In the genomic region with DNA sequence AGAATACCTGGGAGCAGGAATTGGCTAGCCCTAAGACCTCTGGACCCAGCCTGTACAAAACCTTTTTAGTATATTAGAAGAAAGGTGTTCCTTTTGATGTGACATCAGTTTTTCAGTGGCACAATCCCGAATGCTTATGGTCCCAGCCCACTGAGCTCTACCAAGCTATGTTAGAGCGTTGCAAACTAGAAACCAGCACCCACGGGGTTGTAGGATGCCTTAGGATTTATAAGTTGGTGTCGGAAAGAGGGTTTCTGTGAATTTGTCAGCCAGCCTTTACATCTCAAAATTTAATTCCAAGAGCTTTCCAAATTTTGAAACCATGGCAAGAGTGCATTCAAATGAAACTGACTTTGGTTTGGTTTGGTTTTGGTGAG, we compare ENCODE assay signal across 9 cellular contexts. TPM values are rescaled to one million over a fixed set of nuclear protein-coding genes. Genes with fewer than 3 reads are reported as not detected.
DNase-seq lines count a peak whose midpoint lies in the region; ATAC-seq and TF ChIP-seq lines count a peak whose summit lies in the region.
"Had no signal": no experiment of that assay in that cellular context is flagged by ENCODE, and none has a peak within 500 bp of the region (broad histone marks: within the 10 kb centered on the region; RNA-seq: fewer than 3 reads in every experiment).

No MANE protein-coding gene starts in this region.

- CTCF ChIA-PET in PC-9 (lab: Charles Lee), result no interaction called here

- intact Hi-C loops in PC-9 (cut with micrococcal nuclease; ENCODE audit: unreplicated experiment) (loop anchor here (5.0 kb wide), 1 partner anchor 43 kb away; no protein-coding TSS in a partner anchor), prostate gland (cut with DNase I) (no loop called here)

- 6% methylated on average over 4 of the region's 4 CpGs for WGBS in prostate gland

- BruUV-seq in PC-9 (replicated peaks; lab: Mats Ljungman, UMichigan), result no TSS peak

- ATAC-seq in GM18519 (IDR thresholded peaks at IDR 0.05; ENCODE audit: low FRiP score, unreplicated experiment), result peak; percentile 3
- peak; percentile 12 for ATAC-seq in HG02623 (IDR thresholded peaks at IDR 0.05; ENCODE audit: unreplicated experiment)

- H3K4me1 ChIP-seq in PC-9 (replicated peaks; ENCODE audit: insufficient read depth), result peaks cover 24% of the 10 kb centered on the region
- H3K4me1 ChIP-seq in prostate gland (replicated peaks), result no peaks in the 10 kb centered on the region

- H2AFZ ChIP-seq in PC-9, result peak overlapping the region; percentile 89

- POLR2A ChIA-PET in PC-9 (lab: Charles Lee; ENCODE audit: unreplicated experiment), result interaction anchor here (0.6 to 0.9 kb wide), 3 partner anchors 21 to 574 kb away, joined by 3 to 9 read pairs (median 3); no protein-coding TSS in a partner anchor

- H4K20me1 ChIP-seq in PC-9 (ENCODE audit: insufficient read depth), result peaks cover 29% of the 10 kb centered on the region

- H3K27ac ChIP-seq in PC-9, result no peak overlapping the region
- peak overlapping the region; percentile 90 to 92 for H3K27ac ChIP-seq in prostate gland

- H3K4me3 ChIP-seq in PC-9 (peak overlapping the region; percentile 95), prostate gland (peak overlapping the region; percentile 84 to 89)

- H3K36me3 ChIP-seq in PC-9 (ENCODE audit: low read depth), result peaks cover 18% of the 10 kb centered on the region
- no peaks in the 10 kb centered on the region for H3K36me3 ChIP-seq in prostate gland

- H3K79me2 ChIP-seq in PC-9 (ENCODE audit: low read depth), result peaks cover 42% of the 10 kb centered on the region

- TF ChIP-seq CTCF in PC-9 (conservative IDR thresholded peaks at IDR 0.05) (no peak), prostate gland (IDR thresholded peaks at IDR 0.05) (no peak)

- H3K9me3 ChIP-seq in PC-9 (ENCODE audit: insufficient read depth, low read depth) (no peaks in the 10 kb centered on the region), prostate gland (no peaks in the 10 kb centered on the region)

- H3F3A ChIP-seq in PC-9 (ENCODE audit: insufficient read depth, low read depth), result peaks cover 6% of the 10 kb centered on the region; the same call in 1 of the 2 replicates

- H3K4me2 ChIP-seq in PC-9, result peak overlapping the region; percentile 82

- no peaks in the 10 kb centered on the region for H3K9me2 ChIP-seq in PC-9 (ENCODE audit: insufficient read depth)

- H3K27me3 ChIP-seq in PC-9 (ENCODE audit: insufficient read depth, low read depth) (no peaks in the 10 kb centered on the region), prostate gland (replicated peaks; ENCODE audit: insufficient read depth) (no peaks in the 10 kb centered on the region)

- DNase-seq in PC-9 (no peak), fibroblast of peridontal ligament (ENCODE audit: extremely low read depth) (peak; percentile 43), prostate gland (ENCODE audit: low spot score) (no peak), hepatic stellate cell (ENCODE audit: low spot score) (no peak), A172 (ENCODE audit: low spot score) (no peak)
- no peak for DNase-seq in activated CD4-positive, alpha-beta T cell treated with anti-CD3 and anti-CD28 coated beads for 48 hours

- TF ChIP-seq POLR2A in prostate gland (IDR thresholded peaks at IDR 0.05), result no peak

RNA-seq across cellular contexts. Expression of a gene that starts 0.5 kb away (rescaled TPM):
- total RNA-seq in PC-9 (2021) (77.3 and 78.3 TPM in 2 replicates), prostate gland (100 to 1,000 TPM in 1 of 2 donors, 10 to 100 TPM in 1; 91.0 to 112 TPM)
- 70.6 and 85.8 TPM in 2 replicates for total RNA-seq in A172 (2014; rRNA removed; shearing (Covaris generic))

RNA-seq across cellular contexts. Expression of a gene that starts 41.1 kb away (rescaled TPM):
- total RNA-seq in PC-9 (2021) (not detected in 2 replicates), prostate gland (not detected)
- total RNA-seq in A172 (2014; rRNA removed; shearing (Covaris generic)), result not detected in 2 replicates
- total RNA-seq: activated CD8-positive, alpha-beta memory T cell treated with anti-CD3 and anti-CD28 coated beads for 36 hours had no signal
